29 cellular contexts compared by ENCODE assay signal in genomic region chr15:91051248-91051647, GRCh38.
"Had no signal": no experiment of that assay in that cellular context is flagged by ENCODE, and none has a peak within 500 bp of the region (broad histone marks: within the 10 kb centered on the region; RNA-seq: fewer than 3 reads in every experiment).

No MANE protein-coding gene starts in this region.

- H3K4me1 ChIP-seq: testis, thyroid gland, tibial artery, upper lobe of right lung, uterus, vagina had no signal

- ATAC-seq: stimulated activated effector memory CD8-positive, alpha-beta T cell treated with anti-CD3 and anti-CD28 coated beads, Interleukin-12 subunit alpha, Interleukin-12 subunit beta, amount 100 ng/mL, for 72 hours; stimulated activated memory B cell treated with anti-CD40 and anti-IgM and Interleukin-4, amounts not matched to agents 10 μg/mL and 1 μg/mL and 100 μg/mL, for 72 hours; stimulated activated naive B cell treated with anti-CD40 and anti-IgM and Interleukin-4, amounts not matched to agents 10 μg/mL and 1 μg/mL and 100 μg/mL, for 72 hours; stimulated activated naive CD8-positive, alpha-beta T cell treated with anti-CD3 and anti-CD28 coated beads, Interleukin-15, amount 100 ng/mL, for 72 hours; stimulated activated naive CD8-positive, alpha-beta T cell treated with anti-CD3 and anti-CD28 coated beads, Interleukin-15, Interleukin-2, amounts not matched to agents 100 U/mL and 50 U/mL, for 24 hours; upper lobe of right lung had no signal

- DNase-seq: stimulated activated CD4-positive, alpha-beta T cell treated with anti-CD3 and anti-CD28 coated beads, Interleukin-2, amount 100 ng/mL, for 48 hours; stimulated activated CD4-positive, alpha-beta T cell treated with anti-CD3 and anti-CD28 coated beads, Interleukin-4, amount 100 ng/mL, for 1 hour; stimulated activated CD4-positive, alpha-beta T cell treated with anti-CD3 and anti-CD28 coated beads, Interleukin-4, amount 100 ng/mL, for 24 hours; stimulated activated CD4-positive, alpha-beta T cell treated with anti-CD3 and anti-CD28 coated beads, Interleukin-4, amount 100 ng/mL, for 4 hours; stimulated activated CD8-positive, alpha-beta memory T cell treated with anti-CD3 and anti-CD28 coated beads, Interleukin-4, amount 100 ng/mL, for 48 hours; stimulated activated naive B cell treated with anti-CD40 and anti-IgM and Interleukin-4, amounts not matched to agents 10 μg/mL and 1 μg/mL and 100 μg/mL, for 72 hours; stimulated activated naive CD4-positive, alpha-beta T cell; stimulated activated naive CD4-positive, alpha-beta T cell treated with Interleukin-2 at 50 U/mL for 16 hours; stimulated activated naive CD8-positive, alpha-beta T cell treated with anti-CD3 and anti-CD28 coated beads, Interleukin-15, amount 100 ng/mL, for 72 hours; stimulated activated naive CD8-positive, alpha-beta T cell treated with anti-CD3 and anti-CD28 coated beads, Interleukin-15, Interleukin-2, amounts not matched to agents 100 U/mL and 50 U/mL, for 24 hours; stomach; substantia nigra; testis; thyroid gland; tibial artery; transverse colon; trophoblast cell; upper lobe of left lung; upper lobe of right lung; uterus had no signal

- H3K27me3 ChIP-seq: testis, thyroid gland, upper lobe of left lung, vagina had no signal

- H3K4me3 ChIP-seq: stomach, suprapubic skin, testis, thoracic aorta, thyroid gland, tibial artery, tibial nerve, transverse colon, upper lobe of left lung, upper lobe of right lung, uterus, vagina had no signal

- H3K4me3 Mint-ChIP-seq: stimulated activated effector memory CD8-positive, alpha-beta T cell treated with anti-CD3 and anti-CD28 coated beads, Interleukin-12 subunit alpha, Interleukin-12 subunit beta, amount 100 ng/mL, for 72 hours; stimulated activated memory B cell treated with anti-CD40 and anti-IgM and Interleukin-4, amounts not matched to agents 10 μg/mL and 1 μg/mL and 100 μg/mL, for 72 hours; stimulated activated naive B cell treated with anti-CD40 and anti-IgM and Interleukin-4, amounts not matched to agents 10 μg/mL and 1 μg/mL and 100 μg/mL, for 72 hours; stimulated activated naive CD8-positive, alpha-beta T cell treated with anti-CD3 and anti-CD28 coated beads, Interleukin-15, amount 100 ng/mL, for 72 hours; stimulated activated naive CD8-positive, alpha-beta T cell treated with anti-CD3 and anti-CD28 coated beads, Interleukin-15, Interleukin-2, amounts not matched to agents 100 ng/mL and 50 ng/mL, for 24 hours; type B pancreatic cell had no signal

- FAIRE-seq: urothelium cell line had no signal

- H3K9me3 ChIP-seq: stomach, suprapubic skin, testis, thoracic aorta, thyroid gland, tibial artery, tibial nerve, transverse colon, upper lobe of left lung, upper lobe of right lung, uterus, vagina had no signal

- H3K36me3 ChIP-seq: stomach, suprapubic skin, thoracic aorta, thyroid gland, tibial artery, tibial nerve, transverse colon, upper lobe of left lung, upper lobe of right lung, uterus, vagina had no signal

- H3K27ac Mint-ChIP-seq: stimulated activated effector memory CD8-positive, alpha-beta T cell treated with anti-CD3 and anti-CD28 coated beads, Interleukin-12 subunit alpha, Interleukin-12 subunit beta, amount 100 ng/mL, for 72 hours; stimulated activated memory B cell treated with anti-CD40 and anti-IgM and Interleukin-4, amounts not matched to agents 10 μg/mL and 1 μg/mL and 100 μg/mL, for 72 hours; stimulated activated naive B cell treated with anti-CD40 and anti-IgM and Interleukin-4, amounts not matched to agents 10 μg/mL and 1 μg/mL and 100 μg/mL, for 72 hours; stimulated activated naive CD8-positive, alpha-beta T cell treated with anti-CD3 and anti-CD28 coated beads, Interleukin-15, amount 100 ng/mL, for 72 hours; stimulated activated naive CD8-positive, alpha-beta T cell treated with anti-CD3 and anti-CD28 coated beads, Interleukin-15, Interleukin-2, amounts not matched to agents 100 ng/mL and 50 ng/mL, for 24 hours; type B pancreatic cell had no signal

- H3K27ac ChIP-seq: stomach, suprapubic skin, testis, thoracic aorta, thyroid gland, tibial artery, tibial nerve, transverse colon, upper lobe of left lung, upper lobe of right lung, uterus, vagina had no signal

- H3K9me3 Mint-ChIP-seq: stimulated activated effector memory CD8-positive, alpha-beta T cell treated with anti-CD3 and anti-CD28 coated beads, Interleukin-12 subunit alpha, Interleukin-12 subunit beta, amount 100 ng/mL, for 72 hours; stimulated activated naive B cell treated with anti-CD40 and anti-IgM and Interleukin-4, amounts not matched to agents 10 μg/mL and 1 μg/mL and 100 μg/mL, for 72 hours; stimulated activated naive CD8-positive, alpha-beta T cell treated with anti-CD3 and anti-CD28 coated beads, Interleukin-15, amount 100 ng/mL, for 72 hours; stimulated activated naive CD8-positive, alpha-beta T cell treated with anti-CD3 and anti-CD28 coated beads, Interleukin-15, Interleukin-2, amounts not matched to agents 100 ng/mL and 50 ng/mL, for 24 hours; type B pancreatic cell had no signal

- H3K36me3 Mint-ChIP-seq: stimulated activated effector memory CD8-positive, alpha-beta T cell treated with anti-CD3 and anti-CD28 coated beads, Interleukin-12 subunit alpha, Interleukin-12 subunit beta, amount 100 ng/mL, for 72 hours; stimulated activated memory B cell treated with anti-CD40 and anti-IgM and Interleukin-4, amounts not matched to agents 10 μg/mL and 1 μg/mL and 100 μg/mL, for 72 hours; stimulated activated naive B cell treated with anti-CD40 and anti-IgM and Interleukin-4, amounts not matched to agents 10 μg/mL and 1 μg/mL and 100 μg/mL, for 72 hours; type B pancreatic cell had no signal
